Comparison of ENCODE assay signal across 1 cellular context in genomic region chr7:81624650-81625310, GRCh38.
TF ChIP-seq lines count a peak whose summit lies in the region.

No MANE protein-coding gene starts in this region.

TF ChIP-seq in IMR-90, 13 proteins besides CTCF, POLR2A, EP300 and RAD21:
- no peak for TF ChIP-seq MXI1 (IDR thresholded peaks at IDR 0.05; ENCODE audit: borderline replicate concordance, low read depth, low read length)
- TF ChIP-seq MAFK (IDR thresholded peaks at IDR 0.05; ENCODE audit: low read depth, low read length) = no peak
- TF ChIP-seq MAZ (IDR thresholded peaks at IDR 0.05; ENCODE audit: borderline replicate concordance, low read depth, low read length) = no peak
- no peak for TF ChIP-seq USF2 (IDR thresholded peaks at IDR 0.05; ENCODE audit: low read depth, low read length)
- TF ChIP-seq, protein P1, sequence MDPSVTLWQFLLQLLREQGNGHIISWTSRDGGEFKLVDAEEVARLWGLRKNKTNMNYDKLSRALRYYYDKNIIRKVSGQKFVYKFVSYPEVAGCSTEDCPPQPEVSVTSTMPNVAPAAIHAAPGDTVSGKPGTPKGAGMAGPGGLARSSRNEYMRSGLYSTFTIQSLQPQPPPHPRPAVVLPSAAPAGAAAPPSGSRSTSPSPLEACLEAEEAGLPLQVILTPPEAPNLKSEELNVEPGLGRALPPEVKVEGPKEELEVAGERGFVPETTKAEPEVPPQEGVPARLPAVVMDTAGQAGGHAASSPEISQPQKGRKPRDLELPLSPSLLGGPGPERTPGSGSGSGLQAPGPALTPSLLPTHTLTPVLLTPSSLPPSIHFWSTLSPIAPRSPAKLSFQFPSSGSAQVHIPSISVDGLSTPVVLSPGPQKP (IDR thresholded peaks at IDR 0.05; ENCODE audit: borderline replicate concordance, low read depth, low read length) = no peak
- TF ChIP-seq RFX5 (IDR thresholded peaks at IDR 0.05; ENCODE audit: low read depth, low read length) = no peak
- TF ChIP-seq CHD1 (IDR thresholded peaks at IDR 0.05; ENCODE audit: low read depth, low read length) = no peak
- TF ChIP-seq BHLHE40 (IDR thresholded peaks at IDR 0.05; ENCODE audit: low read depth, low read length) = no peak
- no peak for TF ChIP-seq NFE2L2 (IDR thresholded peaks at IDR 0.05; ENCODE audit: low read depth, low read length)
- TF ChIP-seq RCOR1 (IDR thresholded peaks at IDR 0.05; ENCODE audit: insufficient replicate concordance, low read length) = no peak
- no peak for TF ChIP-seq SMC3 (IDR thresholded peaks at IDR 0.05; ENCODE audit: low read depth, low read length)
- TF ChIP-seq CEBPB (IDR thresholded peaks at IDR 0.05; ENCODE audit: low read depth, low read length) = no peak
TF ChIP-seq in IMR-90: peak in this region for 0.
